ENCODE assay signal across 19 cellular contexts in genomic region chr2:40348665-40349064, GRCh38.
A peak's percentile ranks its signal among the peaks of the same experiment; 100 is the strongest.
DNase-seq lines count a peak whose midpoint lies in the region; ATAC-seq and TF ChIP-seq lines count a peak whose summit lies in the region.
"Had no signal": no experiment of that assay in that cellular context is flagged by ENCODE, and none has a peak within 500 bp of the region (broad histone marks: within the 10 kb centered on the region; RNA-seq: fewer than 3 reads in every experiment).

No MANE protein-coding gene starts in this region.

- TF ChIP-seq EP300 in ovary (IDR thresholded peaks at IDR 0.05), result no peak

- H3K27ac ChIP-seq in RWPE2 (ENCODE audit: poor library complexity, severe bottlenecking), result peak overlapping the region; percentile 27
- peak overlapping the region; percentile 88 for H3K27ac ChIP-seq in osteoblast (ENCODE audit: low read depth, low read length)
- H3K27ac ChIP-seq in ovary, result no peak overlapping the region
- H3K27ac ChIP-seq: dorsolateral prefrontal cortex, thoracic aorta, WERI-Rb-1 had no signal

- intact Hi-C loops in ovary (cut with DNase I), result no loop called here

- WGBS in ovary, 3 donors, result 43 to 68% (median 56%) methylated on average over 5 of the region's 5 CpGs

- H3K27me3 Mint-ChIP-seq in endothelial cell (ENCODE audit: unreplicated experiment), result no peaks in the 10 kb centered on the region

- H3K36me3 Mint-ChIP-seq in endothelial cell (ENCODE audit: low read depth, unreplicated experiment), result no peaks in the 10 kb centered on the region

- peak overlapping the region; percentile 33 for H2AFZ ChIP-seq in osteoblast (ENCODE audit: low read length)

- peaks cover 36% of the 10 kb centered on the region for H3K4me1 ChIP-seq in RWPE2 (ENCODE audit: insufficient read depth, poor library complexity, severe bottlenecking)
- H3K4me1 ChIP-seq in osteoblast (ENCODE audit: insufficient read depth, low read length), result peaks cover 74% of the 10 kb centered on the region
- H3K4me1 ChIP-seq in ovary (ENCODE audit: insufficient read depth), result peaks cover 3% of the 10 kb centered on the region

- no peak for TF ChIP-seq POLR2A in ovary (IDR thresholded peaks at IDR 0.05)

- H4K20me1 ChIP-seq in osteoblast (ENCODE audit: insufficient read depth, low read length), result no peaks in the 10 kb centered on the region

- TF ChIP-seq CTCF in RWPE2 (IDR thresholded peaks at IDR 0.05; ENCODE audit: poor library complexity, severe bottlenecking) (no peak), osteoblast (IDR thresholded peaks at IDR 0.05; ENCODE audit: extremely low read depth, low read depth, low read length) (no peak), endothelial cell (IDR thresholded peaks at IDR 0.05; ENCODE audit: unreplicated experiment) (no peak), ovary (IDR thresholded peaks at IDR 0.05) (no peak)

- peak; percentile 64 for ATAC-seq in RWPE2 (ENCODE audit: low read depth)
- ATAC-seq in GM19324 (IDR thresholded peaks at IDR 0.05; ENCODE audit: low FRiP score, unreplicated experiment), result no peak
- ATAC-seq: activated CD8-positive, alpha-beta T cell treated with anti-CD3 and anti-CD28 coated beads, Interleukin-2, amount 10 ng/mL, durations not matched to agents 7 days and 5 days; GM12878; Panc1; right cardiac atrium had no signal

- H3K36me3 ChIP-seq in RWPE2 (ENCODE audit: low read depth) (no peaks in the 10 kb centered on the region), osteoblast (ENCODE audit: insufficient read depth, low read length) (no peaks in the 10 kb centered on the region), ovary (no peaks in the 10 kb centered on the region)
- H3K36me3 ChIP-seq: thoracic aorta, WERI-Rb-1 had no signal

- no peak overlapping the region for H3K4me3 Mint-ChIP-seq in endothelial cell (ENCODE audit: unreplicated experiment)
- H3K4me3 Mint-ChIP-seq: activated CD8-positive, alpha-beta T cell treated with anti-CD3 and anti-CD28 coated beads, Interleukin-2, amount 10 ng/mL, durations not matched to agents 7 days and 5 days; activated T-helper 1 cell treated with anti-CD3 and anti-CD28 coated beads, Interleukin-12 subunit alpha, Interleukin-12 subunit beta, Interleukin-2, Interleukin-4 antibody, amounts not matched to agents 30 ng/mL and 10 ng/mL and 1 ng/mL, durations not matched to agents 14 hours and 24 hours and 36 hours had no signal

- DNase-seq in EL (peak; percentile 95), RWPE2 (ENCODE audit: low spot score) (no peak), fibroblast of gingiva (ENCODE audit: low read depth) (peak; percentile 79), osteoblast (ENCODE audit: insufficient read length, low spot score, missing footprints) (peak; percentile 21), hypothalamus (lab: John Stamatoyannopoulos, UW) (no peak), endothelial cell (ENCODE audit: low spot score) (no peak), ovary (no peak)
- DNase-seq: activated CD8-positive, alpha-beta T cell treated with anti-CD3 and anti-CD28 coated beads, Interleukin-2, amount 10 ng/mL, durations not matched to agents 7 days and 5 days; dorsolateral prefrontal cortex; H7; NCI-H1694 treated with DMSO at 0.1 percent for 48 hours; right cardiac atrium; stimulated activated CD8-positive, alpha-beta memory T cell treated with anti-CD3 and anti-CD28 coated beads, Interleukin-4, amount 100 ng/mL, for 48 hours; WERI-Rb-1 had no signal

- H3K9me3 ChIP-seq in RWPE2 (ENCODE audit: severe bottlenecking), result no peaks in the 10 kb centered on the region
- no peaks in the 10 kb centered on the region for H3K9me3 ChIP-seq in osteoblast (ENCODE audit: low read depth, low read length)
- H3K9me3 ChIP-seq in ovary, result no peaks in the 10 kb centered on the region
- H3K9me3 ChIP-seq: thoracic aorta had no signal

- peaks cover 27% of the 10 kb centered on the region for H3K79me2 ChIP-seq in osteoblast (ENCODE audit: insufficient read depth, low read length)

- H3K4me2 ChIP-seq in osteoblast (ENCODE audit: insufficient read depth, low read length), result peak overlapping the region; percentile 40

- no peak overlapping the region for H3K27ac Mint-ChIP-seq in endothelial cell (ENCODE audit: unreplicated experiment)
- H3K27ac Mint-ChIP-seq: activated CD8-positive, alpha-beta T cell treated with anti-CD3 and anti-CD28 coated beads, Interleukin-2, amount 10 ng/mL, durations not matched to agents 7 days and 5 days; activated T-helper 1 cell treated with anti-CD3 and anti-CD28 coated beads, Interleukin-12 subunit alpha, Interleukin-12 subunit beta, Interleukin-2, Interleukin-4 antibody, amounts not matched to agents 30 ng/mL and 10 ng/mL and 1 ng/mL, durations not matched to agents 14 hours and 24 hours and 36 hours had no signal

- H3K9me3 Mint-ChIP-seq in endothelial cell (ENCODE audit: unreplicated experiment), result no peaks in the 10 kb centered on the region
- H3K9me3 Mint-ChIP-seq: activated T-helper 1 cell treated with anti-CD3 and anti-CD28 coated beads, Interleukin-12 subunit alpha, Interleukin-12 subunit beta, Interleukin-2, Interleukin-4 antibody, amounts not matched to agents 30 ng/mL and 10 ng/mL and 1 ng/mL, durations not matched to agents 14 hours and 24 hours and 36 hours had no signal

- no peaks in the 10 kb centered on the region for H3K27me3 ChIP-seq in RWPE2 (ENCODE audit: insufficient read depth, poor library complexity, severe bottlenecking)
- no peaks in the 10 kb centered on the region for H3K27me3 ChIP-seq in osteoblast (ENCODE audit: insufficient read depth, low read length)
- H3K27me3 ChIP-seq in ovary, result no peaks in the 10 kb centered on the region
- H3K27me3 ChIP-seq: dorsolateral prefrontal cortex had no signal

- H3K4me3 ChIP-seq in RWPE2 (ENCODE audit: severe bottlenecking) (no peak overlapping the region), osteoblast (ENCODE audit: insufficient read depth, low read length) (no peak overlapping the region), ovary (no peak overlapping the region)
- H3K4me3 ChIP-seq: dorsolateral prefrontal cortex, GM12878, thoracic aorta had no signal

- H3K4me1 Mint-ChIP-seq in endothelial cell (ENCODE audit: unreplicated experiment), result peaks cover 3% of the 10 kb centered on the region

Comparison
In these comparisons a context has a peak if more than half of its experiments do, and no peak if none do; other contexts are left out.
1. DNase-seq: peak in EL (single experiment), fibroblast of gingiva (single experiment) and osteoblast (single experiment); none in RWPE2 (single experiment), hypothalamus (0 of 51), endothelial cell (single experiment) and ovary (0 of 5).
2. H3K27ac ChIP-seq: peak in RWPE2 (single experiment) and osteoblast (single experiment); none in ovary (0 of 2).